27 cellular contexts compared by ENCODE assay signal in genomic region chr3:126292318-126293070, GRCh38.
"Had no signal": no experiment of that assay in that cellular context is flagged by ENCODE, and none has a peak within 500 bp of the region (broad histone marks: within the 10 kb centered on the region; RNA-seq: fewer than 3 reads in every experiment).

No MANE protein-coding gene starts in this region.

- H3K9me3 ChIP-seq: adrenal gland, body of pancreas, colonic mucosa, gastroesophageal sphincter, left ventricle myocardium inferior, suprapubic skin, tibial nerve had no signal

- H3K4me3 Mint-ChIP-seq: activated naive CD8-positive, alpha-beta T cell treated with anti-CD3 and anti-CD28 coated beads for 36 hours; activated T-cell treated with anti-CD3 and anti-CD28 coated beads, Interleukin-2, amount 50 U/mL, for 72 hours; immature natural killer cell; naive thymus-derived CD4-positive, alpha-beta T cell; neural crest cell; T-cell had no signal

- H3K27me3 ChIP-seq: adrenal gland, body of pancreas, gastroesophageal sphincter, tibial nerve had no signal

- H3K36me3 ChIP-seq: adrenal gland, cardiac muscle cell, colonic mucosa, gastroesophageal sphincter, left ventricle myocardium inferior, suprapubic skin, tibial nerve had no signal

- H3K27ac ChIP-seq: adrenal gland, body of pancreas, cardiac muscle cell, colonic mucosa, gastroesophageal sphincter, suprapubic skin had no signal

- ATAC-seq: activated T-cell treated with anti-CD3 and anti-CD28 coated beads, Interleukin-2, amount 50 U/mL, for 72 hours; body of pancreas; gastroesophageal sphincter; naive thymus-derived CD4-positive, alpha-beta T cell; T-cell had no signal

- H3K27ac Mint-ChIP-seq: activated naive CD8-positive, alpha-beta T cell treated with anti-CD3 and anti-CD28 coated beads for 36 hours; activated T-cell treated with anti-CD3 and anti-CD28 coated beads, Interleukin-2, amount 50 U/mL, for 72 hours; naive thymus-derived CD4-positive, alpha-beta T cell; T-cell had no signal

- H3K36me3 Mint-ChIP-seq: activated naive CD8-positive, alpha-beta T cell treated with anti-CD3 and anti-CD28 coated beads for 36 hours; immature natural killer cell; T-cell had no signal

- H3K4me1 Mint-ChIP-seq: immature natural killer cell, T-cell had no signal

- DNase-seq: activated CD4-positive, alpha-beta T cell treated with anti-CD3 and anti-CD28 coated beads for 4 hours; activated CD4-positive, alpha-beta T cell treated with anti-CD3 and anti-CD28 coated beads, Interleukin-2, amount 50 U/mL, for 4 hours; activated naive CD4-positive, alpha-beta T cell; activated naive CD8-positive, alpha-beta T cell treated with anti-CD3 and anti-CD28 coated beads for 36 hours; activated T-cell treated with anti-CD3 and anti-CD28 coated beads for 4 hours; activated T-cell treated with anti-CD3 and anti-CD28 coated beads, Interleukin-2, amount 50 U/mL, for 72 hours; body of pancreas; cerebellar nuclear complex; colonic mucosa; effector CD8-positive, alpha-beta T cell; erythroblast; hippocampal formation; immature natural killer cell; kidney glomerular epithelial cell; left ventricle myocardium inferior; naive thymus-derived CD4-positive, alpha-beta T cell; posterior cingulate gyrus; right cardiac atrium; stimulated activated naive CD4-positive, alpha-beta T cell; T-cell had no signal

- H3K9me3 Mint-ChIP-seq: activated naive CD8-positive, alpha-beta T cell treated with anti-CD3 and anti-CD28 coated beads for 36 hours; activated T-cell treated with anti-CD3 and anti-CD28 coated beads, Interleukin-2, amount 50 U/mL, for 72 hours; immature natural killer cell; neural crest cell; T-cell had no signal

- H3K4me3 ChIP-seq: adrenal gland, body of pancreas, cardiac muscle cell, colonic mucosa, gastroesophageal sphincter, left ventricle myocardium inferior, lung, suprapubic skin, tibial nerve had no signal
